18 cellular contexts compared by ENCODE assay signal in the genomic region with DNA sequence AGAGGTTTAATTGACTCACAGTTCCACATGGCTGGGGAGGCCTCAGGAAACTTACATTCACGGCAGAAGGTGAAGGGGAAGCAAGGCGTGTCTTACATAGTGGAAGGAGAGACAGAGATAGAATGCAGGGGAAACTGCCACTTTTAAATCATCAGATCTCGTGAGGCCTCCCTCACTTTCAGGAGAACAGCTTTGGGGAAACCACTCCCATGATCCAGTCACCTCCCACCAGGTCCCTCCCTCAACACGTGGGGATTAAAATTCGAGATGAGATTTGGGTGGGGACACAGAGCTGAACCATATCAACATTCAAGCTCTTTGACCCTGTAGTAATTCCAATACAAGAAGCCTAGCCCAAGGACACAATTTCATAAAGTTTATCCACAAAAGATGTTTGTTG. TPM values are rescaled to one million over a fixed set of nuclear protein-coding genes. Genes with fewer than 3 reads are reported as not detected.
"Had no signal": no experiment of that assay in that cellular context is flagged by ENCODE, and none has a peak within 500 bp of the region (broad histone marks: within the 10 kb centered on the region; RNA-seq: fewer than 3 reads in every experiment).

No MANE protein-coding gene starts in this region.

- H3K9me3 ChIP-seq: left ventricle myocardium inferior, sigmoid colon, spleen, thoracic aorta had no signal

- ATAC-seq: foreskin keratinocyte; stimulated activated naive B cell treated with anti-CD40 and anti-IgM and Interleukin-4, amounts not matched to agents 10 μg/mL and 1 μg/mL and 100 μg/mL, for 72 hours had no signal

- H3K79me2 ChIP-seq: parathyroid adenoma had no signal

- H3K36me3 ChIP-seq: cardiac muscle cell, sigmoid colon, spleen, thoracic aorta had no signal

- H3K27me3 ChIP-seq: cardiac muscle cell, dorsolateral prefrontal cortex, foreskin keratinocyte, sigmoid colon, spleen had no signal

- H3K4me3 Mint-ChIP-seq: activated naive CD8-positive, alpha-beta T cell treated with anti-CD3 and anti-CD28 coated beads for 36 hours; endodermal cell; stimulated activated naive B cell treated with anti-CD40 and anti-IgM and Interleukin-4, amounts not matched to agents 10 μg/mL and 1 μg/mL and 100 μg/mL, for 72 hours; T-helper 2 cell treated with Interferon-gamma antibody and Interleukin-4, amounts not matched to agents 5 μg/mL and 100 μg/mL, for 36 hours had no signal

- H2AFZ ChIP-seq: parathyroid adenoma had no signal

- H3K27me3 Mint-ChIP-seq: stimulated activated naive B cell treated with anti-CD40 and anti-IgM and Interleukin-4, amounts not matched to agents 10 μg/mL and 1 μg/mL and 100 μg/mL, for 72 hours had no signal

- H3K27ac ChIP-seq: cardiac muscle cell, foreskin keratinocyte, left ventricle myocardium inferior, parathyroid adenoma, spleen, thoracic aorta had no signal

- DNase-seq: activated CD4-positive, alpha-beta T cell treated with anti-CD3 and anti-CD28 coated beads, Interleukin-2, amount 50 U/mL, for 48 hours; activated naive CD8-positive, alpha-beta T cell treated with anti-CD3 and anti-CD28 coated beads for 36 hours; activated T-cell treated with anti-CD3 and anti-CD28 coated beads for 4 hours; amniotic stem cell; dorsolateral prefrontal cortex; endodermal cell; foreskin keratinocyte; left ventricle myocardium inferior; mammary epithelial cell; sigmoid colon; spleen; stimulated activated naive B cell treated with anti-CD40 and anti-IgM and Interleukin-4, amounts not matched to agents 10 μg/mL and 1 μg/mL and 100 μg/mL, for 72 hours had no signal

- H3K9me3 Mint-ChIP-seq: activated naive CD8-positive, alpha-beta T cell treated with anti-CD3 and anti-CD28 coated beads for 36 hours; T-helper 2 cell treated with Interferon-gamma antibody and Interleukin-4, amounts not matched to agents 5 μg/mL and 100 μg/mL, for 36 hours had no signal

- H3K9ac ChIP-seq: parathyroid adenoma had no signal

- H3K4me1 ChIP-seq: foreskin keratinocyte, left ventricle myocardium inferior, spleen had no signal

- H3K4me3 ChIP-seq: cardiac muscle cell, dorsolateral prefrontal cortex, left ventricle myocardium inferior, sigmoid colon, spleen, thoracic aorta had no signal

- H3K36me3 Mint-ChIP-seq: activated naive CD8-positive, alpha-beta T cell treated with anti-CD3 and anti-CD28 coated beads for 36 hours had no signal

- H3K27ac Mint-ChIP-seq: activated naive CD8-positive, alpha-beta T cell treated with anti-CD3 and anti-CD28 coated beads for 36 hours; endodermal cell; stimulated activated naive B cell treated with anti-CD40 and anti-IgM and Interleukin-4, amounts not matched to agents 10 μg/mL and 1 μg/mL and 100 μg/mL, for 72 hours; T-helper 2 cell treated with Interferon-gamma antibody and Interleukin-4, amounts not matched to agents 5 μg/mL and 100 μg/mL, for 36 hours had no signal

RNA-seq across cellular contexts. Expression of a gene that starts 52.7 kb away (rescaled TPM):
- total RNA-seq: cardiac muscle cell, fibroblast of lung, left ventricle myocardium inferior, myocyte, sigmoid colon, spleen, thoracic aorta had no signal
- polyA plus RNA-seq: cardiac muscle cell had no signal
